ENCODE assay signal across 19 cellular contexts in the genomic region with DNA sequence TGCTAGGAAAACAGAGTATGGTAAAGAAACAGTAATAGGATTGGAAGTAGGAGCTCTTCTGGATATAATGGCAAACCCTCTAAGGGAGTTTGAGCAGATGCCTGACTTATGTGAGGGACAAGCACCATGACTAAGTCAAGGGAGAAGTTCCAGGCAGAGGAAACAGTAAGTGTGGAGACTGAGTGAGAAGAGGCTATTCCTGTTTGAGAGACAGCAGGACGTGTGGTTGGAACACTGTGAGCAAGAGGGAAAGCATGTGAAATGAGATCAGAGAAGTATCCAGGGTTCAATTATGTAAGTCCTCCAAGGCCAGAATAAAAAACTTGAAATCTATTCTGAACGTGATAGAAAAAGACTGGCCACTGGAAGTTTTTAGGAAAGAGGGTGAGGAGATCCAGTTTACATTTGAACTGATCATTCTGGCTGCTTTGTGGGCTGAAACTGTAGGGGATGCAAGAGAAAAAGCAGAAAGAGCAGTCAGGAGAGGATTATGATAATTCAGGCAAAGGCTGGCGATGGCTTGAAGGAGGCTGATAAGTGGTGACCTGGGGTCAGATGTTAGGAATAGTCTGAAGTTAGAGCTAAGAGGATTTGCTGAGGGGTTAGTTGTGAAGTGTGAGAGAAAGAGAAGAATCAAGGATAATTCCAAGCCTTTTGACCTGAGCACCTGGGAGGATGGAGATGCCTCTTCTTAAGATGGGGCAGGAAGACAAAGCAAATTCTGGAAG. TPM values are rescaled to one million over a fixed set of nuclear protein-coding genes. Genes with fewer than 3 reads are reported as not detected.
A peak's percentile ranks its signal among the peaks of the same experiment; 100 is the strongest.
DNase-seq lines count a peak whose midpoint lies in the region; TF ChIP-seq lines count a peak whose summit lies in the region.
"Had no signal": no experiment of that assay in that cellular context is flagged by ENCODE, and none has a peak within 500 bp of the region (broad histone marks: within the 10 kb centered on the region; RNA-seq: fewer than 3 reads in every experiment).

No MANE protein-coding gene starts in this region.

- TF ChIP-seq CTCF in GM10248 (IDR thresholded peaks at IDR 0.05; ENCODE audit: control extremely low read depth, extremely low read depth, low read depth, missing control alignments), result no peak

- CTCF ChIA-PET in GM10248 (lab: Yijun Ruan, JAX), result interaction anchor here (1.3 kb wide), 1 partner anchor 21 kb away, joined by 3 read pairs; no protein-coding TSS in a partner anchor

- POLR2A ChIA-PET in GM10248 (lab: Yijun Ruan, JAX), result no interaction called here

- peak; percentile 13 for DNase-seq in ELR (ENCODE audit: low read depth)
- peak; percentile 68 for DNase-seq in NCI-H82 treated with DMSO at 0.1 percent for 48 hours (lab: John Stamatoyannopoulos, UW; ENCODE audit: unreplicated experiment)
- DNase-seq in fibroblast of peridontal ligament (ENCODE audit: extremely low read depth), result peak; percentile 26
- peak; percentile 68 for DNase-seq in non-pigmented ciliary epithelial cell (ENCODE audit: low read depth)
- no peak for DNase-seq in GM10248 (ENCODE audit: extremely low spot score)
- DNase-seq in mucosa of gallbladder (ENCODE audit: low spot score), result no peak
- no peak for DNase-seq in DMS79 treated with DMSO at 0.1 percent for 48 hours (lab: John Stamatoyannopoulos, UW)
- no peak for DNase-seq in UCSD-AML1 (lab: John Stamatoyannopoulos, UW; ENCODE audit: unreplicated experiment)
- DNase-seq: activated CD8-positive, alpha-beta T cell treated with anti-CD3 and anti-CD28 coated beads, Interleukin-2, amount 10 ng/mL, durations not matched to agents 7 days and 5 days; amygdala; C1 segment of cervical spinal cord; DMS53; dorsolateral prefrontal cortex; Karpas-422; mucosa of descending colon; NCI-H1436; OCI-M1; stomach; uterus had no signal

RNA-seq across cellular contexts. Expression of a gene that starts 19.2 kb away (rescaled TPM):
- total RNA-seq in mucosa of gallbladder, result 48.5 TPM

Comparison
In these comparisons a context has a peak if more than half of its experiments do, and no peak if none do; other contexts are left out.
1. DNase-seq: peak in ELR (single experiment), NCI-H82 treated with DMSO at 0.1 percent for 48 hours (single experiment), fibroblast of peridontal ligament (single experiment) and non-pigmented ciliary epithelial cell (single experiment); none in GM10248 (single experiment), mucosa of gallbladder (single experiment), DMS79 treated with DMSO at 0.1 percent for 48 hours (single experiment) and UCSD-AML1 (single experiment).